Comparison of ENCODE assay signal across 20 cellular contexts in the genomic region with DNA sequence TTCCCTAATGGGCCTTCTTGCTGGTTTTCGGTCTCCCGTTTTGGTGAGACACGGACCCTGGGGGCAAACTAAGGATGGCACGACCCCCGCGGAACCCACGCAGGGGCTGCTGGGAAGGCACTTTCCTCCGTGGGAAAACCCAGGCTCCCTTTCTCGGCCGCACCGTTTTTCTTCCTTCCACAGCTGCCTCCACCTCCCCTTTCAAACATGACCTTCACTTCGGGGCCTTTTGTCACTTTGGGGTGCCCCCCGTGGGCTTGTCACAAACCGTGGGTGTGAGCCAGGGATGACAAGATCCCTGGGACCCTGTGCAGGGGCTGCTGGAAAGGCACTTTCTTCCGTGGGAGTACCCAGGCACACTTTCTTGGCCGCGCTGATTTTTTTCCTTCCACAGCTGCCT.
"Had no signal": no experiment of that assay in that cellular context is flagged by ENCODE, and none has a peak within 500 bp of the region (broad histone marks: within the 10 kb centered on the region; RNA-seq: fewer than 3 reads in every experiment).

No MANE protein-coding gene starts in this region.

- DNase-seq: activated CD4-positive, alpha-beta T cell treated with anti-CD3 and anti-CD28 coated beads, Interleukin-2, amount 10 ng/mL, durations not matched to agents 24 days and 14 days; activated CD4-positive, CD25-positive, alpha-beta regulatory T cell; activated CD8-positive, alpha-beta T cell treated with anti-CD3 and anti-CD28 coated beads, Interleukin-2, amount 10 ng/mL, durations not matched to agents 7 days and 5 days; activated naive CD4-positive, alpha-beta T cell treated with anti-CD3 and anti-CD28 coated beads for 36 hours; activated naive CD8-positive, alpha-beta T cell treated with anti-CD3 and anti-CD28 coated beads, Interleukin-2, amount 50 U/mL, for 24 hours; cerebellar nuclear complex; effector memory CD4-positive, alpha-beta T cell; foreskin keratinocyte; glutamatergic neuron; hypothalamus; kidney glomerular epithelial cell; stimulated activated CD4-positive, alpha-beta T cell treated with anti-CD3 and anti-CD28 coated beads, Interleukin-15, amount 100 ng/mL, for 24 hours; stimulated activated CD4-positive, alpha-beta T cell treated with anti-CD3 and anti-CD28 coated beads, Interleukin-4, amount 100 ng/mL, for 24 hours; stimulated activated CD8-positive, alpha-beta memory T cell treated with anti-CD3 and anti-CD28 coated beads, Interleukin-4, amount 100 ng/mL, for 48 hours; stimulated activated naive CD8-positive, alpha-beta T cell treated with anti-CD3 and anti-CD28 coated beads, Interleukin-15, Interleukin-2, amounts not matched to agents 100 U/mL and 50 U/mL, for 24 hours; SW 1271; trophoblast cell had no signal

- H3K4me1 Mint-ChIP-seq: activated CD4-positive, alpha-beta T cell treated with anti-CD3 and anti-CD28 coated beads, Interleukin-2, amount 10 ng/mL, durations not matched to agents 24 days and 14 days; activated naive CD8-positive, alpha-beta T cell treated with anti-CD3 and anti-CD28 coated beads, Interleukin-2, amount 50 U/mL, for 24 hours had no signal

- H3K9me3 ChIP-seq: pancreas had no signal

- H3K36me3 ChIP-seq: pancreas had no signal

- H3K27ac ChIP-seq: foreskin keratinocyte, pancreas had no signal

- H3K4me3 ChIP-seq: lung, pancreas had no signal

- H3K27me3 Mint-ChIP-seq: activated CD4-positive, alpha-beta T cell treated with anti-CD3 and anti-CD28 coated beads, Interleukin-2, amount 10 ng/mL, durations not matched to agents 24 days and 14 days; activated naive CD8-positive, alpha-beta T cell treated with anti-CD3 and anti-CD28 coated beads, Interleukin-2, amount 50 U/mL, for 24 hours; dendritic cell treated with granulocyte-macrophage colony-stimulating factor and Interleukin-4, amounts not matched to agents 40 ng/mL and 50 ng/mL, for 4 days had no signal

- H3K4me1 ChIP-seq: foreskin keratinocyte, pancreas had no signal

- H3K27me3 ChIP-seq: foreskin keratinocyte, pancreas had no signal

- H3K27ac Mint-ChIP-seq: activated CD4-positive, alpha-beta T cell treated with anti-CD3 and anti-CD28 coated beads, Interleukin-2, amount 10 ng/mL, durations not matched to agents 24 days and 14 days; activated CD8-positive, alpha-beta T cell treated with anti-CD3 and anti-CD28 coated beads, Interleukin-2, amount 10 ng/mL, durations not matched to agents 7 days and 5 days; activated naive CD4-positive, alpha-beta T cell treated with anti-CD3 and anti-CD28 coated beads for 36 hours; activated naive CD8-positive, alpha-beta T cell treated with anti-CD3 and anti-CD28 coated beads, Interleukin-2, amount 50 U/mL, for 24 hours; dendritic cell treated with granulocyte-macrophage colony-stimulating factor and Interleukin-4, amounts not matched to agents 40 ng/mL and 50 ng/mL, for 4 days had no signal

- H3K4me3 Mint-ChIP-seq: activated CD4-positive, alpha-beta T cell treated with anti-CD3 and anti-CD28 coated beads, Interleukin-2, amount 10 ng/mL, durations not matched to agents 24 days and 14 days; activated CD8-positive, alpha-beta T cell treated with anti-CD3 and anti-CD28 coated beads, Interleukin-2, amount 10 ng/mL, durations not matched to agents 7 days and 5 days; activated naive CD4-positive, alpha-beta T cell treated with anti-CD3 and anti-CD28 coated beads for 36 hours; activated naive CD8-positive, alpha-beta T cell treated with anti-CD3 and anti-CD28 coated beads, Interleukin-2, amount 50 U/mL, for 24 hours; dendritic cell treated with granulocyte-macrophage colony-stimulating factor and Interleukin-4, amounts not matched to agents 40 ng/mL and 50 ng/mL, for 4 days had no signal
